Comparison of ENCODE assay signal across 13 cellular contexts in genomic region chr11:102157219-102157618, GRCh38. TPM values are rescaled to one million over a fixed set of nuclear protein-coding genes. Genes with fewer than 3 reads are reported as not detected.
DNase-seq lines count a peak whose midpoint lies in the region; ATAC-seq and TF ChIP-seq lines count a peak whose summit lies in the region.
"Had no signal": no experiment of that assay in that cellular context is flagged by ENCODE, and none has a peak within 500 bp of the region (broad histone marks: within the 10 kb centered on the region; RNA-seq: fewer than 3 reads in every experiment).

No MANE protein-coding gene starts in this region.

- peaks cover 42% of the 10 kb centered on the region for H3K36me3 ChIP-seq in PC-9 (ENCODE audit: low read depth)
- H3K36me3 ChIP-seq: BLaER1 treated with 17β-estradiol and CSF1 and Interleukin-3, amounts not matched to agents 10 nM and 100 nM; WERI-Rb-1 had no signal

- H2AFZ ChIP-seq in PC-9 = no peak overlapping the region

- intact Hi-C loops in PC-9 (cut with micrococcal nuclease; ENCODE audit: unreplicated experiment) = loop anchor here (5.0 kb wide), 2 partner anchors 45 to 110 kb away; partner anchors contain the start of gene YAP1

- H3K4me2 ChIP-seq in PC-9 = peak overlapping the region; percentile 46
- H3K4me2 ChIP-seq: BLaER1 treated with 17β-estradiol and CSF1 and Interleukin-3, amounts not matched to agents 10 nM and 100 nM had no signal

- no peak overlapping the region for H3K4me3 Mint-ChIP-seq in nephron progenitor cell

- peaks cover 100% of the 10 kb centered on the region for H3K79me2 ChIP-seq in PC-9 (ENCODE audit: low read depth)

- CTCF ChIA-PET in PC-9 (lab: Charles Lee) = interaction anchor here (0.6 kb wide), 1 partner anchor 718 kb away, joined by 4 read pairs; no protein-coding TSS in a partner anchor

- H3K9me3 Mint-ChIP-seq in nephron progenitor cell = no peaks in the 10 kb centered on the region

- no peak for ATAC-seq in HG03432 (IDR thresholded peaks at IDR 0.05; ENCODE audit: unreplicated experiment)
- ATAC-seq: GM12878 had no signal

- peaks cover 36% of the 10 kb centered on the region; the same call in 1 of the 2 replicates for H3F3A ChIP-seq in PC-9 (ENCODE audit: insufficient read depth, low read depth)

- POLR2A ChIA-PET in PC-9 (lab: Charles Lee; ENCODE audit: unreplicated experiment) = interaction anchor here (0.5 kb wide), 1 partner anchor 48 kb away, joined by 6 read pairs; no protein-coding TSS in a partner anchor

- H3K4me1 Mint-ChIP-seq in nephron progenitor cell = peaks cover 94% of the 10 kb centered on the region

- TF ChIP-seq CTCF in AG09319 (IDR thresholded peaks at IDR 0.05; ENCODE audit: low read depth, low read length) (no peak), PC-9 (conservative IDR thresholded peaks at IDR 0.05) (no peak), nephron progenitor cell (IDR thresholded peaks at IDR 0.05) (no peak)

- no TSS peak for BruUV-seq in PC-9 (replicated peaks; lab: Mats Ljungman, UMichigan)

- H3K36me3 Mint-ChIP-seq in nephron progenitor cell (ENCODE audit: low read depth) = peaks cover 35% of the 10 kb centered on the region

- H3K9me3 ChIP-seq in PC-9 (ENCODE audit: insufficient read depth, low read depth) = peaks cover 6% of the 10 kb centered on the region; the same call in 1 of the 2 replicates

- H3K27me3 ChIP-seq in PC-9 (ENCODE audit: insufficient read depth, low read depth) = no peaks in the 10 kb centered on the region
- H3K27me3 ChIP-seq: BLaER1 treated with 17β-estradiol and CSF1 and Interleukin-3, amounts not matched to agents 10 nM and 100 nM had no signal

- DNase-seq in AG09319 (ENCODE audit: extremely low read depth, low read depth) (peak; percentile 28), PC-9 (peak; percentile 15 to 58), fibroblast of peridontal ligament (ENCODE audit: extremely low read depth) (peak; percentile 79), nephron progenitor cell (no peak), inferior parietal cortex (ENCODE audit: extremely low spot score) (no peak), dedifferentiated amniotic fluid mesenchymal stem cell (ENCODE audit: extremely low spot score) (no peak), NCI-H2227 treated with DMSO at 0.1 percent for 48 hours (lab: John Stamatoyannopoulos, UW) (no peak)
- DNase-seq: hypothalamus, NCI-H748 treated with DMSO at 0.1 percent for 48 hours, WERI-Rb-1 had no signal

- peak overlapping the region; percentile 78 for H3K27ac Mint-ChIP-seq in nephron progenitor cell

- peaks cover 3% of the 10 kb centered on the region for H3K27me3 Mint-ChIP-seq in nephron progenitor cell (ENCODE audit: low read depth, poor library complexity)

- H3K27ac ChIP-seq in PC-9 = peak overlapping the region; percentile 81
- H3K27ac ChIP-seq: BLaER1 treated with 17β-estradiol and CSF1 and Interleukin-3, amounts not matched to agents 10 nM and 100 nM; WERI-Rb-1 had no signal

- 0 out of 2 replicates have a peak, but pooled peaks cover 3% of the 10 kb centered on the region for H3K9me2 ChIP-seq in PC-9 (ENCODE audit: insufficient read depth)

- H3K4me3 ChIP-seq in PC-9 = no peak overlapping the region
- H3K4me3 ChIP-seq: BLaER1 treated with 17β-estradiol and CSF1 and Interleukin-3, amounts not matched to agents 10 nM and 100 nM; GM12878 had no signal

- H3K4me1 ChIP-seq in PC-9 (replicated peaks; ENCODE audit: insufficient read depth) = peaks cover 64% of the 10 kb centered on the region

- H4K20me1 ChIP-seq in PC-9 (ENCODE audit: insufficient read depth) = 0 out of 2 replicates have a peak, but pooled peaks cover 2% of the 10 kb centered on the region
- H4K20me1 ChIP-seq: BLaER1 treated with 17β-estradiol and CSF1 and Interleukin-3, amounts not matched to agents 10 nM and 100 nM had no signal

RNA-seq across cellular contexts. Expression of gene YAP1, which starts 47.0 kb away (rescaled TPM):
- 101 and 111 TPM in 2 replicates for total RNA-seq in PC-9 (2021)

Comparison
In these comparisons a context has a peak if more than half of its experiments do, and no peak if none do; other contexts are left out.
1. DNase-seq: peak in AG09319 (single experiment), PC-9 (2 of 2) and fibroblast of peridontal ligament (single experiment); none in nephron progenitor cell (single experiment), inferior parietal cortex (single experiment), dedifferentiated amniotic fluid mesenchymal stem cell (single experiment) and NCI-H2227 treated with DMSO at 0.1 percent for 48 hours (single experiment).